In the genomic region with DNA sequence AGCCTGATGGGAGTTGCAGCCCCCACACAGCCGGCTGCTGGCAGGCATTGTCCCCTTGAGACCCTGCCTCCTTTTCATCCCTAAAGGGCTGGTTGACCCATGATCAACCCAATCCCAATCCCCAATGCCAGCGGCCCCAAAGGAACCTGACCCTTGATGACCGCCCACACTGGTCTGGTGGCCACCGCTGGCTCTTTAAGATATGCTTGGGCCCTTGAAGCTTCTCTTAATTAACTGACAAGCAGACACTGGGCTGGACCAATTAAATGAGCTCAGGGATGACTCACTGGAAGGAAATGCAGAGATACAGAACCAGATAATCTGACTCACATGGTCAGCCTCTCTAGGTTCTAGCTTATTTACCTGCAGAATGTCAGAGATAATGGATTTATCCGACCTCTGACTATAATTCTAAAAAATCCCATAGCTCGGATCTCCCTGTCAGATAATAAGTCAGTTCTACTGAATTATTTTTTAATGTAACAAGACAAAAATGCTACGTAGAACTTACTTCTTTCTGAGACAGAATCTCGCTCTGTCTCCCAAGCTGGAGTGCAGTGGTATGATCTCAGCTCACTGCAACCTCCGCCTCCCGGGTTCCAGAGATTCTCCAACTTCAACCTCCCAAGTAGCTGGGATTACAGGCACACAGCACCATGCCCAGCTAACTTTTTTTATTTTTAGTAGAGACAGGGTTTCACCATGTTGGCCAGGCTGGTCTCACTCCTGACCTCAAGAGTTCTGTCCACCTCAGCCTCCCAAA, we compare ENCODE assay signal across 1 cellular context.
A peak's percentile ranks its signal among the peaks of the same experiment; 100 is the strongest.
TF ChIP-seq lines count a peak whose summit lies in the region.

No MANE protein-coding gene starts in this region.

TF ChIP-seq in K562, 482 proteins besides CTCF, POLR2A, EP300 and RAD21 (continued from another document and continues in another):
- TF ChIP-seq, protein P1, sequence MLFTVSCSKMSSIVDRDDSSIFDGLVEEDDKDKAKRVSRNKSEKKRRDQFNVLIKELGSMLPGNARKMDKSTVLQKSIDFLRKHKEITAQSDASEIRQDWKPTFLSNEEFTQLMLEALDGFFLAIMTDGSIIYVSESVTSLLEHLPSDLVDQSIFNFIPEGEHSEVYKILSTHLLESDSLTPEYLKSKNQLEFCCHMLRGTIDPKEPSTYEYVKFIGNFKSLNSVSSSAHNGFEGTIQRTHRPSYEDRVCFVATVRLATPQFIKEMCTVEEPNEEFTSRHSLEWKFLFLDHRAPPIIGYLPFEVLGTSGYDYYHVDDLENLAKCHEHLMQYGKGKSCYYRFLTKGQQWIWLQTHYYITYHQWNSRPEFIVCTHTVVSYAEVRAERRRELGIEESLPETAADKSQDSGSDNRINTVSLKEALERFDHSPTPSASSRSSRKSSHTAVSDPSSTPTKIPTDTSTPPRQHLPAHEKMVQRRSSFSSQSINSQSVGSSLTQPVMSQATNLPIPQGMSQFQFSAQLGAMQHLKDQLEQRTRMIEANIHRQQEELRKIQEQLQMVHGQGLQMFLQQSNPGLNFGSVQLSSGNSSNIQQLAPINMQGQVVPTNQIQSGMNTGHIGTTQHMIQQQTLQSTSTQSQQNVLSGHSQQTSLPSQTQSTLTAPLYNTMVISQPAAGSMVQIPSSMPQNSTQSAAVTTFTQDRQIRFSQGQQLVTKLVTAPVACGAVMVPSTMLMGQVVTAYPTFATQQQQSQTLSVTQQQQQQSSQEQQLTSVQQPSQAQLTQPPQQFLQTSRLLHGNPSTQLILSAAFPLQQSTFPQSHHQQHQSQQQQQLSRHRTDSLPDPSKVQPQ (CRISPR knock-in tag; IDR thresholded peaks at IDR 0.05; ENCODE audit: borderline replicate concordance) = no peak
- TF ChIP-seq, protein P2, sequence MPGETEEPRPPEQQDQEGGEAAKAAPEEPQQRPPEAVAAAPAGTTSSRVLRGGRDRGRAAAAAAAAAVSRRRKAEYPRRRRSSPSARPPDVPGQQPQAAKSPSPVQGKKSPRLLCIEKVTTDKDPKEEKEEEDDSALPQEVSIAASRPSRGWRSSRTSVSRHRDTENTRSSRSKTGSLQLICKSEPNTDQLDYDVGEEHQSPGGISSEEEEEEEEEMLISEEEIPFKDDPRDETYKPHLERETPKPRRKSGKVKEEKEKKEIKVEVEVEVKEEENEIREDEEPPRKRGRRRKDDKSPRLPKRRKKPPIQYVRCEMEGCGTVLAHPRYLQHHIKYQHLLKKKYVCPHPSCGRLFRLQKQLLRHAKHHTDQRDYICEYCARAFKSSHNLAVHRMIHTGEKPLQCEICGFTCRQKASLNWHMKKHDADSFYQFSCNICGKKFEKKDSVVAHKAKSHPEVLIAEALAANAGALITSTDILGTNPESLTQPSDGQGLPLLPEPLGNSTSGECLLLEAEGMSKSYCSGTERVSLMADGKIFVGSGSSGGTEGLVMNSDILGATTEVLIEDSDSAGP (CRISPR knock-in tag; IDR thresholded peaks at IDR 0.05) = peak; percentile 88
- TF ChIP-seq ZKSCAN3 (CRISPR knock-in tag; IDR thresholded peaks at IDR 0.05) = no peak
- TF ChIP-seq CBX2 (IDR thresholded peaks at IDR 0.05; ENCODE audit: insufficient read depth, low read length, poor library complexity, severe bottlenecking) = no peak
- TF ChIP-seq PTBP1 (IDR thresholded peaks at IDR 0.05; ENCODE audit: low read depth, low read length) = no peak
- TF ChIP-seq PHB2 (IDR thresholded peaks at IDR 0.05; ENCODE audit: low read depth) = no peak
- TF ChIP-seq, protein P3, sequence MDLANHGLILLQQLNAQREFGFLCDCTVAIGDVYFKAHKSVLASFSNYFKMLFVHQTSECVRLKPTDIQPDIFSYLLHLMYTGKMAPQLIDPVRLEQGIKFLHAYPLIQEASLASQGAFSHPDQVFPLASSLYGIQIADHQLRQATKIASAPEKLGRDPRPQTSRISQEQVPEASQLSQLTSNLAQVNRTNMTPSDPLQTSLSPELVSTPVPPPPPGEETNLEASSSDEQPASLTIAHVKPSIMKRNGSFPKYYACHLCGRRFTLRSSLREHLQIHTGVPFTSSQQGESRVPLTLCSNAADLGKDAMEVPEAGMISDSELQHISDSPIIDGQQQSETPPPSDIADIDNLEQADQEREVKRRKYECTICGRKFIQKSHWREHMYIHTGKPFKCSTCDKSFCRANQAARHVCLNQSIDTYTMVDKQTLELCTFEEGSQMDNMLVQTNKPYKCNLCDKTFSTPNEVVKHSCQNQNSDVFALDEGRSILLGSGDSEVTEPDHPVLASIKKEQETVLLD (IDR thresholded peaks at IDR 0.05) = no peak
- TF ChIP-seq ZNF766 (CRISPR knock-in tag; conservative IDR thresholded peaks at IDR 0.05) = no peak
- TF ChIP-seq, protein P4, sequence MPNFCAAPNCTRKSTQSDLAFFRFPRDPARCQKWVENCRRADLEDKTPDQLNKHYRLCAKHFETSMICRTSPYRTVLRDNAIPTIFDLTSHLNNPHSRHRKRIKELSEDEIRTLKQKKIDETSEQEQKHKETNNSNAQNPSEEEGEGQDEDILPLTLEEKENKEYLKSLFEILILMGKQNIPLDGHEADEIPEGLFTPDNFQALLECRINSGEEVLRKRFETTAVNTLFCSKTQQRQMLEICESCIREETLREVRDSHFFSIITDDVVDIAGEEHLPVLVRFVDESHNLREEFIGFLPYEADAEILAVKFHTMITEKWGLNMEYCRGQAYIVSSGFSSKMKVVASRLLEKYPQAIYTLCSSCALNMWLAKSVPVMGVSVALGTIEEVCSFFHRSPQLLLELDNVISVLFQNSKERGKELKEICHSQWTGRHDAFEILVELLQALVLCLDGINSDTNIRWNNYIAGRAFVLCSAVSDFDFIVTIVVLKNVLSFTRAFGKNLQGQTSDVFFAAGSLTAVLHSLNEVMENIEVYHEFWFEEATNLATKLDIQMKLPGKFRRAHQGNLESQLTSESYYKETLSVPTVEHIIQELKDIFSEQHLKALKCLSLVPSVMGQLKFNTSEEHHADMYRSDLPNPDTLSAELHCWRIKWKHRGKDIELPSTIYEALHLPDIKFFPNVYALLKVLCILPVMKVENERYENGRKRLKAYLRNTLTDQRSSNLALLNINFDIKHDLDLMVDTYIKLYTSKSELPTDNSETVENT (CRISPR knock-in tag; IDR thresholded peaks at IDR 0.05) = no peak
- no peak for TF ChIP-seq SAP30 (IDR thresholded peaks at IDR 0.05; ENCODE audit: borderline replicate concordance, insufficient read depth, low read depth, low read length, poor library complexity, severe bottlenecking)
- no peak for TF ChIP-seq NCOA4 (IDR thresholded peaks at IDR 0.05; ENCODE audit: partially characterized antibody)
- no peak for TF ChIP-seq POLR3G (IDR thresholded peaks at IDR 0.05; ENCODE audit: extremely low read depth, insufficient read length, insufficient replicate concordance)
- TF ChIP-seq RNF2 (IDR thresholded peaks at IDR 0.05) = peak; percentile 34; the same call in 1 of the 2 replicates
- no peak for TF ChIP-seq ZNF586 (CRISPR knock-in tag; conservative IDR thresholded peaks at IDR 0.05)
- TF ChIP-seq, protein P5, sequence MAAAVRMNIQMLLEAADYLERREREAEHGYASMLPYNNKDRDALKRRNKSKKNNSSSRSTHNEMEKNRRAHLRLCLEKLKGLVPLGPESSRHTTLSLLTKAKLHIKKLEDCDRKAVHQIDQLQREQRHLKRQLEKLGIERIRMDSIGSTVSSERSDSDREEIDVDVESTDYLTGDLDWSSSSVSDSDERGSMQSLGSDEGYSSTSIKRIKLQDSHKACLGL (CRISPR knock-in tag; IDR thresholded peaks at IDR 0.05; ENCODE audit: borderline replicate concordance, poor library complexity, severe bottlenecking) = no peak
- no peak for TF ChIP-seq SMAD1 (IDR thresholded peaks at IDR 0.05; ENCODE audit: low read depth, low read length, partially characterized antibody)
- peak; percentile 96 for TF ChIP-seq ARID1B (IDR thresholded peaks at IDR 0.05)
- TF ChIP-seq ZNF140 (CRISPR knock-in tag; IDR thresholded peaks at IDR 0.05) = no peak
- TF ChIP-seq CXXC5 (CRISPR knock-in tag; IDR thresholded peaks at IDR 0.05) = no peak; the same call in 1 of the 2 replicates
- TF ChIP-seq MBD2 (IDR thresholded peaks at IDR 0.05; ENCODE audit: borderline replicate concordance, low read depth) = peak; percentile 61; the same call in 1 of the 2 replicates
- TF ChIP-seq, protein P6, sequence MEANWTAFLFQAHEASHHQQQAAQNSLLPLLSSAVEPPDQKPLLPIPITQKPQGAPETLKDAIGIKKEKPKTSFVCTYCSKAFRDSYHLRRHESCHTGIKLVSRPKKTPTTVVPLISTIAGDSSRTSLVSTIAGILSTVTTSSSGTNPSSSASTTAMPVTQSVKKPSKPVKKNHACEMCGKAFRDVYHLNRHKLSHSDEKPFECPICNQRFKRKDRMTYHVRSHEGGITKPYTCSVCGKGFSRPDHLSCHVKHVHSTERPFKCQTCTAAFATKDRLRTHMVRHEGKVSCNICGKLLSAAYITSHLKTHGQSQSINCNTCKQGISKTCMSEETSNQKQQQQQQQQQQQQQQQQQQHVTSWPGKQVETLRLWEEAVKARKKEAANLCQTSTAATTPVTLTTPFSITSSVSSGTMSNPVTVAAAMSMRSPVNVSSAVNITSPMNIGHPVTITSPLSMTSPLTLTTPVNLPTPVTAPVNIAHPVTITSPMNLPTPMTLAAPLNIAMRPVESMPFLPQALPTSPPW (CRISPR knock-in tag; IDR thresholded peaks at IDR 0.05) = no peak
- no peak for TF ChIP-seq BRD9 (IDR thresholded peaks at IDR 0.05; ENCODE audit: low read depth, partially characterized antibody)
- TF ChIP-seq, protein P7, sequence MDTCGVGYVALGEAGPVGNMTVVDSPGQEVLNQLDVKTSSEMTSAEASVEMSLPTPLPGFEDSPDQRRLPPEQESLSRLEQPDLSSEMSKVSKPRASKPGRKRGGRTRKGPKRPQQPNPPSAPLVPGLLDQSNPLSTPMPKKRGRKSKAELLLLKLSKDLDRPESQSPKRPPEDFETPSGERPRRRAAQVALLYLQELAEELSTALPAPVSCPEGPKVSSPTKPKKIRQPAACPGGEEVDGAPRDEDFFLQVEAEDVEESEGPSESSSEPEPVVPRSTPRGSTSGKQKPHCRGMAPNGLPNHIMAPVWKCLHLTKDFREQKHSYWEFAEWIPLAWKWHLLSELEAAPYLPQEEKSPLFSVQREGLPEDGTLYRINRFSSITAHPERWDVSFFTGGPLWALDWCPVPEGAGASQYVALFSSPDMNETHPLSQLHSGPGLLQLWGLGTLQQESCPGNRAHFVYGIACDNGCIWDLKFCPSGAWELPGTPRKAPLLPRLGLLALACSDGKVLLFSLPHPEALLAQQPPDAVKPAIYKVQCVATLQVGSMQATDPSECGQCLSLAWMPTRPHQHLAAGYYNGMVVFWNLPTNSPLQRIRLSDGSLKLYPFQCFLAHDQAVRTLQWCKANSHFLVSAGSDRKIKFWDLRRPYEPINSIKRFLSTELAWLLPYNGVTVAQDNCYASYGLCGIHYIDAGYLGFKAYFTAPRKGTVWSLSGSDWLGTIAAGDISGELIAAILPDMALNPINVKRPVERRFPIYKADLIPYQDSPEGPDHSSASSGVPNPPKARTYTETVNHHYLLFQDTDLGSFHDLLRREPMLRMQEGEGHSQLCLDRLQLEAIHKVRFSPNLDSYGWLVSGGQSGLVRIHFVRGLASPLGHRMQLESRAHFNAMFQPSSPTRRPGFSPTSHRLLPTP (IDR thresholded peaks at IDR 0.05; ENCODE audit: borderline replicate concordance, extremely low read depth, insufficient read length) = no peak
- no peak for TF ChIP-seq ZNF324 (CRISPR knock-in tag; IDR thresholded peaks at IDR 0.05)
- TF ChIP-seq ZNF764 (CRISPR knock-in tag; IDR thresholded peaks at IDR 0.05; ENCODE audit: low read depth) = no peak
- TF ChIP-seq SRSF1 (IDR thresholded peaks at IDR 0.05; ENCODE audit: low read depth, low read length) = no peak
- TF ChIP-seq RBFOX2 (IDR thresholded peaks at IDR 0.05; ENCODE audit: low read depth, low read length) = peak; percentile 54
- TF ChIP-seq FOXJ2 (tag; IDR thresholded peaks at IDR 0.05) = no peak
- no peak for TF ChIP-seq NFATC3 (IDR thresholded peaks at IDR 0.05)
- TF ChIP-seq, protein P8, sequence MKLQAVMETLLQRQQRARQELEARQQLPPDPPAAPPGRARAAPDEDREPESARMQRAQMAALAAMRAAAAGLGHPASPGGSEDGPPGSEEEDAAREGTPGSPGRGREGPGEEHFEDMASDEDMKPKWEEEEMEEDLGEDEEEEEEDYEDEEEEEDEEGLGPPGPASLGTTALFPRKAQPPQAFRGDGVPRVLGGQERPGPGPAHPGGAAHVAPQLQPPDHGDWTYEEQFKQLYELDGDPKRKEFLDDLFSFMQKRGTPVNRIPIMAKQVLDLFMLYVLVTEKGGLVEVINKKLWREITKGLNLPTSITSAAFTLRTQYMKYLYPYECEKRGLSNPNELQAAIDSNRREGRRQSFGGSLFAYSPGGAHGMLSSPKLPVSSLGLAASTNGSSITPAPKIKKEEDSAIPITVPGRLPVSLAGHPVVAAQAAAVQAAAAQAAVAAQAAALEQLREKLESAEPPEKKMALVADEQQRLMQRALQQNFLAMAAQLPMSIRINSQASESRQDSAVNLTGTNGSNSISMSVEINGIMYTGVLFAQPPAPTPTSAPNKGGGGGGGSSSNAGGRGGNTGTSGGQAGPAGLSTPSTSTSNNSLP (IDR thresholded peaks at IDR 0.05; ENCODE audit: borderline replicate concordance, low read depth, low read length) = peak; percentile 96; the same call in 1 of the 2 replicates
- TF ChIP-seq, protein P9, sequence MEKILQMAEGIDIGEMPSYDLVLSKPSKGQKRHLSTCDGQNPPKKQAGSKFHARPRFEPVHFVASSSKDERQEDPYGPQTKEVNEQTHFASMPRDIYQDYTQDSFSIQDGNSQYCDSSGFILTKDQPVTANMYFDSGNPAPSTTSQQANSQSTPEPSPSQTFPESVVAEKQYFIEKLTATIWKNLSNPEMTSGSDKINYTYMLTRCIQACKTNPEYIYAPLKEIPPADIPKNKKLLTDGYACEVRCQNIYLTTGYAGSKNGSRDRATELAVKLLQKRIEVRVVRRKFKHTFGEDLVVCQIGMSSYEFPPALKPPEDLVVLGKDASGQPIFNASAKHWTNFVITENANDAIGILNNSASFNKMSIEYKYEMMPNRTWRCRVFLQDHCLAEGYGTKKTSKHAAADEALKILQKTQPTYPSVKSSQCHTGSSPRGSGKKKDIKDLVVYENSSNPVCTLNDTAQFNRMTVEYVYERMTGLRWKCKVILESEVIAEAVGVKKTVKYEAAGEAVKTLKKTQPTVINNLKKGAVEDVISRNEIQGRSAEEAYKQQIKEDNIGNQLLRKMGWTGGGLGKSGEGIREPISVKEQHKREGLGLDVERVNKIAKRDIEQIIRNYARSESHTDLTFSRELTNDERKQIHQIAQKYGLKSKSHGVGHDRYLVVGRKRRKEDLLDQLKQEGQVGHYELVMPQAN (IDR thresholded peaks at IDR 0.05; ENCODE audit: borderline replicate concordance) = no peak
- TF ChIP-seq ZNF217 (CRISPR knock-in tag; IDR thresholded peaks at IDR 0.05) = no peak
- no peak for TF ChIP-seq IFI16 (CRISPR knock-in tag; IDR thresholded peaks at IDR 0.05)
- no peak for TF ChIP-seq MED1 (CRISPR knock-in tag; IDR thresholded peaks at IDR 0.05; ENCODE audit: borderline replicate concordance)
- TF ChIP-seq CHCHD3 (CRISPR knock-in tag; IDR thresholded peaks at IDR 0.05) = no peak
- no peak for TF ChIP-seq SNRNP70 (optimal IDR thresholded peaks at IDR 0.05; ENCODE audit: low read depth, low read length)
- TF ChIP-seq XRCC3 (IDR thresholded peaks at IDR 0.05) = no peak
- TF ChIP-seq GATA2 (CRISPR knock-in tag; IDR thresholded peaks at IDR 0.05) = peak; percentile 83
